24 cellular contexts compared by ENCODE assay signal in genomic region chr13:75691183-75691582, GRCh38. TPM values are rescaled to one million over a fixed set of nuclear protein-coding genes. Genes with fewer than 3 reads are reported as not detected.
DNase-seq lines count a peak whose midpoint lies in the region; ATAC-seq and TF ChIP-seq lines count a peak whose summit lies in the region.
"Had no signal": no experiment of that assay in that cellular context is flagged by ENCODE, and none has a peak within 500 bp of the region (broad histone marks: within the 10 kb centered on the region; RNA-seq: fewer than 3 reads in every experiment).

No MANE protein-coding gene starts in this region.

- H4K20me1 ChIP-seq in PC-3 (ENCODE audit: low read length): no peaks in the 10 kb centered on the region

- no peak overlapping the region for H2BK15ac ChIP-seq in mesenchymal stem cell (ENCODE audit: low read depth, poor library complexity, severe bottlenecking)

- H3K9me3 ChIP-seq in PC-3 (ENCODE audit: low read length): no peaks in the 10 kb centered on the region
- H3K9me3 ChIP-seq in mesenchymal stem cell (ENCODE audit: control insufficient read depth, low read length): no peaks in the 10 kb centered on the region
- no peaks in the 10 kb centered on the region for H3K9me3 ChIP-seq in suprapubic skin
- H3K9me3 ChIP-seq: adrenal gland had no signal

- WGBS in mesenchymal stem cell: 15% methylated on average over 1 of the region's 1 CpG
- 85% methylated on average over 1 of the region's 1 CpG for WGBS in suprapubic skin

- no peak overlapping the region for H3K23ac ChIP-seq in mesenchymal stem cell (ENCODE audit: low read length in 2 of 2)

- H3K18ac ChIP-seq in mesenchymal stem cell (ENCODE audit: low read depth in 1 of 2, low read length in 2 of 2): peak overlapping the region in 1 of 2 experiments; percentile 88

- no peaks in the 10 kb centered on the region for H3K9me2 ChIP-seq in PC-3 (replicated peaks; ENCODE audit: low read length)

- H3K27ac ChIP-seq in PC-3 (ENCODE audit: low read length) (peak overlapping the region; percentile 100), epithelial cell of prostate (peak overlapping the region; percentile 83), mesenchymal stem cell (ENCODE audit: low read length, poor library complexity, severe bottlenecking) (no peak overlapping the region), dorsolateral prefrontal cortex (no peak overlapping the region), suprapubic skin (no peak overlapping the region)
- H3K27ac ChIP-seq: adrenal gland, cardiac muscle cell, coronary artery, KMS-11 had no signal

- no peak for TF ChIP-seq EP300 in suprapubic skin (IDR thresholded peaks at IDR 0.05)

- ATAC-seq in PC-3: peak; percentile 85
- ATAC-seq in stimulated activated naive CD8-positive, alpha-beta T cell treated with anti-CD3 and anti-CD28 coated beads, Interleukin-15, amount 100 ng/mL, for 72 hours: no peak
- ATAC-seq in naive thymus-derived CD8-positive, alpha-beta T cell: no peak
- ATAC-seq: activated T-cell treated with anti-CD3 and anti-CD28 coated beads, Interleukin-2, amount 50 U/mL, for 4 hours; left colon; naive thymus-derived CD4-positive, alpha-beta T cell; stimulated activated effector memory CD8-positive, alpha-beta T cell treated with anti-CD3 and anti-CD28 coated beads, Interleukin-12 subunit alpha, Interleukin-12 subunit beta, amount 100 ng/mL, for 72 hours had no signal

- no peak overlapping the region for H3K14ac ChIP-seq in mesenchymal stem cell (ENCODE audit: low read length in 2 of 2)

- no peaks in the 10 kb centered on the region for H3K4me1 Mint-ChIP-seq in stimulated activated naive CD8-positive, alpha-beta T cell treated with anti-CD3 and anti-CD28 coated beads, Interleukin-15, amount 100 ng/mL, for 72 hours
- peaks cover 0 to 3% (median 0%) of the 10 kb centered on the region in 4 donors for H3K4me1 Mint-ChIP-seq in naive thymus-derived CD8-positive, alpha-beta T cell
- H3K4me1 Mint-ChIP-seq: CD14-positive monocyte; stimulated activated effector memory CD8-positive, alpha-beta T cell treated with anti-CD3 and anti-CD28 coated beads, Interleukin-12 subunit alpha, Interleukin-12 subunit beta, amount 100 ng/mL, for 72 hours had no signal

- H3K36me3 Mint-ChIP-seq in naive thymus-derived CD8-positive, alpha-beta T cell: peaks cover 0 to 2% (median 0%) of the 10 kb centered on the region in 3 donors
- H3K36me3 Mint-ChIP-seq: CD14-positive monocyte; stimulated activated effector memory CD8-positive, alpha-beta T cell treated with anti-CD3 and anti-CD28 coated beads, Interleukin-12 subunit alpha, Interleukin-12 subunit beta, amount 100 ng/mL, for 72 hours had no signal

- peak overlapping the region; percentile 57 for H4K8ac ChIP-seq in mesenchymal stem cell (ENCODE audit: low read length)

- H2BK5ac ChIP-seq in mesenchymal stem cell (ENCODE audit: low read depth, low read length, poor library complexity, severe bottlenecking): no peak overlapping the region

- intact Hi-C loops in PC-3 (cut with micrococcal nuclease): loop anchor here (1.0 to 10.0 kb wide), 5 partner anchors 14 to 324 kb away; no protein-coding TSS in a partner anchor
- intact Hi-C loops in dorsolateral prefrontal cortex (cut with DNase I): loop anchor here in 1 of 2 donors (5.0 kb wide), 2 partner anchors 181 to 1216 kb away; no protein-coding TSS in a partner anchor

- H3K79me2 ChIP-seq in PC-3 (ENCODE audit: low read length): peaks cover 67% of the 10 kb centered on the region

- H3K27me3 Mint-ChIP-seq in stimulated activated naive CD8-positive, alpha-beta T cell treated with anti-CD3 and anti-CD28 coated beads, Interleukin-15, amount 100 ng/mL, for 72 hours: no peaks in the 10 kb centered on the region
- H3K27me3 Mint-ChIP-seq in naive thymus-derived CD8-positive, alpha-beta T cell: no peaks in the 10 kb centered on the region
- H3K27me3 Mint-ChIP-seq: naive thymus-derived CD4-positive, alpha-beta T cell had no signal

- TF ChIP-seq POLR2A in suprapubic skin (IDR thresholded peaks at IDR 0.05): no peak

- POLR2A ChIA-PET in PC-3 (lab: Charles Lee; ENCODE audit: unreplicated experiment): interaction anchor here (0.6 kb wide), 1 partner anchor 24 kb away, joined by 4 read pairs; no protein-coding TSS in a partner anchor
- POLR2A ChIA-PET in naive thymus-derived CD8-positive, alpha-beta T cell (lab: Charles Lee): no interaction called here

- no peaks in the 10 kb centered on the region for H3K9me3 Mint-ChIP-seq in stimulated activated naive CD8-positive, alpha-beta T cell treated with anti-CD3 and anti-CD28 coated beads, Interleukin-15, amount 100 ng/mL, for 72 hours
- no peaks in the 10 kb centered on the region for H3K9me3 Mint-ChIP-seq in naive thymus-derived CD8-positive, alpha-beta T cell
- H3K9me3 Mint-ChIP-seq: activated T-cell treated with anti-CD3 and anti-CD28 coated beads, Interleukin-2, amount 50 U/mL, for 4 hours; CD14-positive monocyte; naive thymus-derived CD4-positive, alpha-beta T cell; stimulated activated effector memory CD8-positive, alpha-beta T cell treated with anti-CD3 and anti-CD28 coated beads, Interleukin-12 subunit alpha, Interleukin-12 subunit beta, amount 100 ng/mL, for 72 hours; T-helper 1 cell treated with Interleukin-12 subunit alpha and Interleukin-12 subunit beta and Interleukin-4 antibody, amounts not matched to agents 30 μg/mL and 1 μg/mL, for 36 hours had no signal

- H3K27ac Mint-ChIP-seq in stimulated activated naive CD8-positive, alpha-beta T cell treated with anti-CD3 and anti-CD28 coated beads, Interleukin-15, amount 100 ng/mL, for 72 hours: no peak overlapping the region
- H3K27ac Mint-ChIP-seq in naive thymus-derived CD8-positive, alpha-beta T cell: no peak overlapping the region
- H3K27ac Mint-ChIP-seq: CD14-positive monocyte; naive thymus-derived CD4-positive, alpha-beta T cell; stimulated activated effector memory CD8-positive, alpha-beta T cell treated with anti-CD3 and anti-CD28 coated beads, Interleukin-12 subunit alpha, Interleukin-12 subunit beta, amount 100 ng/mL, for 72 hours; T-helper 1 cell treated with Interleukin-12 subunit alpha and Interleukin-12 subunit beta and Interleukin-4 antibody, amounts not matched to agents 30 μg/mL and 1 μg/mL, for 36 hours had no signal

- no peak overlapping the region for H3K4ac ChIP-seq in mesenchymal stem cell (ENCODE audit: low read depth in 1 of 2, low read length in 2 of 2)

- H3K36me3 ChIP-seq in PC-3 (ENCODE audit: low read depth, low read length): no peaks in the 10 kb centered on the region
- H3K36me3 ChIP-seq in mesenchymal stem cell (ENCODE audit: control insufficient read depth in 1 of 2, insufficient read depth in 2 of 2, low read depth in 1 of 2, low read length in 2 of 2): peaks cover 10 to 11% of the 10 kb centered on the region in 2 experiments
- no peaks in the 10 kb centered on the region for H3K36me3 ChIP-seq in suprapubic skin
- H3K36me3 ChIP-seq: adrenal gland, cardiac muscle cell had no signal

- CTCF ChIA-PET in PC-3 (lab: Charles Lee): no interaction called here

- no peak overlapping the region for H4K91ac ChIP-seq in mesenchymal stem cell (ENCODE audit: low read length)

- DNase-seq in AG20443 (ENCODE audit: low spot score) (peak; percentile 30), PC-3 (peak; percentile 92), epithelial cell of prostate (ENCODE audit: low read depth, low spot score) (peak; percentile 89), mesenchymal stem cell (peak; percentile 85), dorsolateral prefrontal cortex (no peak), suprapubic skin (ENCODE audit: low spot score in 2 of 2) (no peak)
- DNase-seq in stimulated activated naive CD8-positive, alpha-beta T cell treated with anti-CD3 and anti-CD28 coated beads, Interleukin-15, amount 100 ng/mL, for 72 hours: no peak
- DNase-seq in naive thymus-derived CD8-positive, alpha-beta T cell: no peak
- DNase-seq: activated naive CD4-positive, alpha-beta T cell treated with Interleukin-2 at 50 U/mL for 16 hours; activated T-cell treated with anti-CD3 and anti-CD28 coated beads, Interleukin-2, amount 50 U/mL, for 4 hours; adrenal gland; left colon; MV-4-11; naive thymus-derived CD4-positive, alpha-beta T cell; NCI-H1694 treated with DMSO at 0.1 percent for 48 hours; NCI-H2171 treated with DMSO at 0.1 percent for 48 hours; NCI-H526; occipital lobe had no signal

- TF ChIP-seq CTCF in PC-3 (conservative IDR thresholded peaks at IDR 0.05; ENCODE audit: low read depth, low read length) (no peak), dorsolateral prefrontal cortex (IDR thresholded peaks at IDR 0.05 in 54 of 56, conservative IDR thresholded peaks at IDR 0.05 in 2 of 56; ENCODE audit: low read depth in 1 of 56, partially characterized antibody in 56 of 56) (no peak), suprapubic skin (IDR thresholded peaks at IDR 0.05) (no peak)

- no peak overlapping the region for H2AK5ac ChIP-seq in mesenchymal stem cell (ENCODE audit: low read length, severe bottlenecking)

- H3K27me3 ChIP-seq in PC-3 (ENCODE audit: low read length) (no peaks in the 10 kb centered on the region), mesenchymal stem cell (ENCODE audit: control insufficient read depth in 1 of 2, insufficient read depth in 1 of 2, low read length in 2 of 2) (no peaks in the 10 kb centered on the region), dorsolateral prefrontal cortex (no peaks in the 10 kb centered on the region), suprapubic skin (no peaks in the 10 kb centered on the region)
- H3K27me3 ChIP-seq: adrenal gland, cardiac muscle cell had no signal

- no peak overlapping the region for H2BK12ac ChIP-seq in mesenchymal stem cell (ENCODE audit: low read length in 2 of 2)

- H3K79me1 ChIP-seq in mesenchymal stem cell (replicated peaks; ENCODE audit: low read length, poor library complexity, severe bottlenecking): peaks cover 40% of the 10 kb centered on the region

- H3K4me1 ChIP-seq in PC-3 (ENCODE audit: insufficient read depth, low read length): peaks cover 33% of the 10 kb centered on the region
- H3K4me1 ChIP-seq in mesenchymal stem cell (ENCODE audit: control insufficient read depth, insufficient read depth, low read depth, low read length): no peaks in the 10 kb centered on the region
- H3K4me1 ChIP-seq in suprapubic skin: peaks cover 4% of the 10 kb centered on the region
- H3K4me1 ChIP-seq: adrenal gland had no signal

- H3K4me3 ChIP-seq in PC-3 (ENCODE audit: low read length) (no peak overlapping the region), mesenchymal stem cell (ENCODE audit: insufficient read depth in 1 of 2, low read depth in 1 of 2, low read length in 2 of 2) (no peak overlapping the region), dorsolateral prefrontal cortex (no peak overlapping the region), suprapubic skin (no peak overlapping the region)
- H3K4me3 ChIP-seq: adrenal gland, cardiac muscle cell, coronary artery had no signal

- H3K9ac ChIP-seq in PC-3 (ENCODE audit: low read length) (peak overlapping the region; percentile 97), mesenchymal stem cell (ENCODE audit: low read length) (no peak overlapping the region)
- H3K9ac ChIP-seq: KMS-11 had no signal

- no peak overlapping the region for H3K4me3 Mint-ChIP-seq in stimulated activated naive CD8-positive, alpha-beta T cell treated with anti-CD3 and anti-CD28 coated beads, Interleukin-15, amount 100 ng/mL, for 72 hours
- H3K4me3 Mint-ChIP-seq in naive thymus-derived CD8-positive, alpha-beta T cell: no peak overlapping the region
- H3K4me3 Mint-ChIP-seq: activated T-cell treated with anti-CD3 and anti-CD28 coated beads, Interleukin-2, amount 50 U/mL, for 4 hours; CD14-positive monocyte; naive thymus-derived CD4-positive, alpha-beta T cell; stimulated activated effector memory CD8-positive, alpha-beta T cell treated with anti-CD3 and anti-CD28 coated beads, Interleukin-12 subunit alpha, Interleukin-12 subunit beta, amount 100 ng/mL, for 72 hours; T-helper 1 cell treated with Interleukin-12 subunit alpha and Interleukin-12 subunit beta and Interleukin-4 antibody, amounts not matched to agents 30 μg/mL and 1 μg/mL, for 36 hours had no signal

- no peak overlapping the region for H2AFZ ChIP-seq in PC-3 (ENCODE audit: low read length)
- H2AFZ ChIP-seq in mesenchymal stem cell (ENCODE audit: low read depth, low read length): no peak overlapping the region

- H3K4me2 ChIP-seq in PC-3 (ENCODE audit: low read length): peak overlapping the region; percentile 74
- H3K4me2 ChIP-seq in mesenchymal stem cell (ENCODE audit: low read length, poor library complexity, severe bottlenecking): no peak overlapping the region
- H3K4me2 ChIP-seq: KMS-11 had no signal

- H2BK120ac ChIP-seq in mesenchymal stem cell (ENCODE audit: low read depth, low read length): no peak overlapping the region

- no TSS peak for BruUV-seq in PC-3 (replicated peaks; lab: Mats Ljungman, UMichigan)

- H3F3A ChIP-seq in PC-3 (ENCODE audit: low read length, unreplicated experiment): peaks cover 6% of the 10 kb centered on the region

RNA-seq across cellular contexts. Expression of gene LMO7, which starts 55.1 kb away (rescaled TPM):
- 83.6 and 107 TPM in 2 replicates for total RNA-seq in PC-3 (2014; rRNA removed)
- 135 TPM for polyA plus RNA-seq in mesenchymal stem cell (2013, experiment 1 of 2)
- polyA plus RNA-seq in mesenchymal stem cell (2013, experiment 2 of 2): 129 TPM
- total RNA-seq in dorsolateral prefrontal cortex: 100 to 1,000 TPM in 15 of 120 experiments, 10 to 100 TPM in 105; 35.4 to 124 (median 85.8) TPM
- 100 to 1,000 TPM in 1 of 4 donors, 10 to 100 TPM in 3; 75.2 to 127 (median 87.0) TPM for total RNA-seq in suprapubic skin
- 10 to 100 TPM; 65.3 to 66.1 TPM for total RNA-seq in naive thymus-derived CD8-positive, alpha-beta T cell
- 10 to 100 TPM; 23.0 to 35.8 (median 33.1) TPM for polyA plus RNA-seq in naive thymus-derived CD8-positive, alpha-beta T cell

Comparison
In these comparisons a context has a peak if more than half of its experiments do, and no peak if none do; other contexts are left out.
1. DNase-seq: peak in AG20443 (single experiment), PC-3 (single experiment), epithelial cell of prostate (single experiment) and mesenchymal stem cell (single experiment); none in dorsolateral prefrontal cortex (0 of 10), stimulated activated naive CD8-positive, alpha-beta T cell treated with anti-CD3 and anti-CD28 coated beads, Interleukin-15, amount 100 ng/mL, for 72 hours (0 of 2), suprapubic skin (0 of 2) and naive thymus-derived CD8-positive, alpha-beta T cell (0 of 10).
2. H3K27ac ChIP-seq: peak in PC-3 (single experiment) and epithelial cell of prostate (single experiment); none in mesenchymal stem cell (single experiment), dorsolateral prefrontal cortex (0 of 59) and suprapubic skin (single experiment).